ENCODE assay signal across 14 cellular contexts in genomic region chr19:310141-310651, GRCh38. TPM values are rescaled to one million over a fixed set of nuclear protein-coding genes. Genes with fewer than 3 reads are reported as not detected.
DNase-seq lines count a peak whose midpoint lies in the region; ATAC-seq and TF ChIP-seq lines count a peak whose summit lies in the region.
"Had no signal": no experiment of that assay in that cellular context is flagged by ENCODE, and none has a peak within 500 bp of the region (broad histone marks: within the 10 kb centered on the region; RNA-seq: fewer than 3 reads in every experiment).

No MANE protein-coding gene starts in this region.

- H2BK12ac ChIP-seq in mesenchymal stem cell (ENCODE audit: low read length in 2 of 2) = no peak overlapping the region

- WGBS in mesenchymal stem cell = 89% methylated on average over 30 of the region's 30 CpGs
- 84 to 95% methylated on average over 18 to 20 of the region's 30 CpGs for WGBS in transverse colon (ENCODE audit: low coverage in 1 of 2), 2 donors

- in situ Hi-C loops in transverse colon (cut with MboI; ENCODE audit: low pct_ligation_motif_present in 1 of 4, low pct_unique_long_range_greater_than_20kb in 1 of 4, low sequenced_read_pairs in 3 of 4) = no loop called here

- H3K23ac ChIP-seq in mesenchymal stem cell (ENCODE audit: low read length in 2 of 2) = no peak overlapping the region

- H3K36me3 ChIP-seq in OCI-LY1 (ENCODE audit: insufficient read depth, low read length) (no peaks in the 10 kb centered on the region; the same call in 1 of the 2 replicates), mesenchymal stem cell (ENCODE audit: control insufficient read depth in 1 of 2, insufficient read depth in 2 of 2, low read depth in 1 of 2, low read length in 2 of 2) (peaks cover 59 to 91% of the 10 kb centered on the region in 2 experiments), transverse colon (peaks cover 0 to 43% (median 1%) of the 10 kb centered on the region in 4 donors)

- H3K27me3 ChIP-seq in OCI-LY1 (ENCODE audit: insufficient read depth, low read length) (no peaks in the 10 kb centered on the region), mesenchymal stem cell (ENCODE audit: control insufficient read depth in 1 of 2, insufficient read depth in 1 of 2, low read length in 2 of 2) (no peaks in the 10 kb centered on the region), transverse colon (no peaks in the 10 kb centered on the region)

- TF ChIP-seq POLR2A in transverse colon (IDR thresholded peaks at IDR 0.05) = no peak

- peak overlapping the region; percentile 74 for H3K4me3 ChIP-seq in OCI-LY1 (ENCODE audit: low read depth, low read length, poor library complexity, severe bottlenecking)
- no peak overlapping the region for H3K4me3 ChIP-seq in mesenchymal stem cell (ENCODE audit: insufficient read depth in 1 of 2, low read depth in 1 of 2, low read length in 2 of 2)
- H3K4me3 ChIP-seq in transverse colon = peak overlapping the region in 2 of 4 donors; percentile 12 to 29

- no peaks in the 10 kb centered on the region for H3K79me2 ChIP-seq in OCI-LY1 (ENCODE audit: insufficient read depth, low read length)

- no peak overlapping the region for H3K4ac ChIP-seq in mesenchymal stem cell (ENCODE audit: low read depth in 1 of 2, low read length in 2 of 2)

- no peak overlapping the region for H2BK5ac ChIP-seq in mesenchymal stem cell (ENCODE audit: low read depth, low read length, poor library complexity, severe bottlenecking)

- H3F3A ChIP-seq in OCI-LY1 (ENCODE audit: insufficient read depth, low read length) = no peaks in the 10 kb centered on the region

- intact Hi-C loops in transverse colon (cut with DNase I; ENCODE audit: low total_unique reads) = no loop called here

- no peaks in the 10 kb centered on the region for H3K9me3 Mint-ChIP-seq in activated T-cell treated with anti-CD3 and anti-CD28 coated beads, Interleukin-2, amount 50 U/mL, for 72 hours
- H3K9me3 Mint-ChIP-seq: CD8-positive, alpha-beta memory T cell had no signal

- H3K9ac ChIP-seq in OCI-LY1 (ENCODE audit: low read length) = peak overlapping the region; percentile 73
- no peak overlapping the region for H3K9ac ChIP-seq in mesenchymal stem cell (ENCODE audit: low read length)
- H3K9ac ChIP-seq: parathyroid adenoma had no signal

- no peaks in the 10 kb centered on the region for H3K27me3 Mint-ChIP-seq in activated T-cell treated with anti-CD3 and anti-CD28 coated beads, Interleukin-2, amount 50 U/mL, for 72 hours (ENCODE audit: low read depth)
- H3K27me3 Mint-ChIP-seq: CD8-positive, alpha-beta memory T cell had no signal

- H2BK120ac ChIP-seq in mesenchymal stem cell (ENCODE audit: low read depth, low read length) = no peak overlapping the region

- H3K4me2 ChIP-seq in OCI-LY1 (ENCODE audit: low read length) = peak overlapping the region; percentile 88
- no peak overlapping the region for H3K4me2 ChIP-seq in mesenchymal stem cell (ENCODE audit: low read length, poor library complexity, severe bottlenecking)

- no peak overlapping the region for H3K14ac ChIP-seq in mesenchymal stem cell (ENCODE audit: low read length in 2 of 2)

- no peak overlapping the region for H3K18ac ChIP-seq in mesenchymal stem cell (ENCODE audit: low read depth in 1 of 2, low read length in 2 of 2)

- no peak overlapping the region for H3K4me3 Mint-ChIP-seq in activated T-cell treated with anti-CD3 and anti-CD28 coated beads, Interleukin-2, amount 50 U/mL, for 72 hours
- H3K4me3 Mint-ChIP-seq: CD8-positive, alpha-beta memory T cell had no signal

- peak overlapping the region; percentile 27 for H4K8ac ChIP-seq in mesenchymal stem cell (ENCODE audit: low read length)

- H3K9me3 ChIP-seq in OCI-LY1 (ENCODE audit: low read length) = no peaks in the 10 kb centered on the region
- H3K9me3 ChIP-seq in mesenchymal stem cell (ENCODE audit: control insufficient read depth, low read length) = no peaks in the 10 kb centered on the region
- H3K9me3 ChIP-seq in transverse colon = no peaks in the 10 kb centered on the region

- H2BK15ac ChIP-seq in mesenchymal stem cell (ENCODE audit: low read depth, poor library complexity, severe bottlenecking) = no peak overlapping the region

- H4K20me1 ChIP-seq in OCI-LY1 (ENCODE audit: insufficient read depth, low read length) = no peaks in the 10 kb centered on the region

- DNase-seq in dermis blood vessel endothelial cell (peak; percentile 79), mesenchymal stem cell (no peak), transverse colon (no peak), AG08396 (ENCODE audit: low spot score) (no peak)
- DNase-seq in activated T-cell treated with anti-CD3 and anti-CD28 coated beads, Interleukin-2, amount 50 U/mL, for 72 hours = no peak
- DNase-seq: activated CD4-positive, alpha-beta T cell treated with anti-CD3 and anti-CD28 coated beads, Interleukin-2, amount 50 U/mL, for 48 hours; CD8-positive, alpha-beta memory T cell; NCI-H1092 treated with DMSO at 0.1 percent for 48 hours; stimulated activated CD4-positive, alpha-beta T cell treated with anti-CD3 and anti-CD28 coated beads, Interleukin-2, amount 100 ng/mL, for 24 hours; T-helper 9 cell had no signal

- no peak overlapping the region for H4K91ac ChIP-seq in mesenchymal stem cell (ENCODE audit: low read length)

- H2AK5ac ChIP-seq in mesenchymal stem cell (ENCODE audit: low read length, severe bottlenecking) = no peak overlapping the region

- H3K79me1 ChIP-seq in mesenchymal stem cell (replicated peaks; ENCODE audit: low read length, poor library complexity, severe bottlenecking) = peaks cover 63% of the 10 kb centered on the region

- no peak overlapping the region for H3K27ac Mint-ChIP-seq in activated T-cell treated with anti-CD3 and anti-CD28 coated beads, Interleukin-2, amount 50 U/mL, for 72 hours

- no peak for TF ChIP-seq EP300 in transverse colon (IDR thresholded peaks at IDR 0.05; ENCODE audit: low read depth)

- no peaks in the 10 kb centered on the region for H3K4me1 Mint-ChIP-seq in activated T-cell treated with anti-CD3 and anti-CD28 coated beads, Interleukin-2, amount 50 U/mL, for 72 hours (ENCODE audit: low read depth)

- no peaks in the 10 kb centered on the region for H3K9me2 ChIP-seq in OCI-LY1 (ENCODE audit: low read depth, low read length)

- no peak for ATAC-seq in HG02588 (IDR thresholded peaks at IDR 0.05; ENCODE audit: unreplicated experiment)
- ATAC-seq in activated T-cell treated with anti-CD3 and anti-CD28 coated beads, Interleukin-2, amount 50 U/mL, for 72 hours (replicated peaks in 1 of 2) = no peak

- no peak for TF ChIP-seq CTCF in OCI-LY1 (IDR thresholded peaks at IDR 0.05; ENCODE audit: low read length)
- no peak for TF ChIP-seq CTCF in transverse colon (IDR thresholded peaks at IDR 0.05)

- no peaks in the 10 kb centered on the region for H3K36me3 Mint-ChIP-seq in activated T-cell treated with anti-CD3 and anti-CD28 coated beads, Interleukin-2, amount 50 U/mL, for 72 hours (ENCODE audit: insufficient read depth in 2 of 2)

- peak overlapping the region; percentile 58 for H3K27ac ChIP-seq in OCI-LY1 (ENCODE audit: low read depth, low read length, poor library complexity, severe bottlenecking)
- no peak overlapping the region for H3K27ac ChIP-seq in mesenchymal stem cell (ENCODE audit: low read length, poor library complexity, severe bottlenecking)
- H3K27ac ChIP-seq in transverse colon = peak overlapping the region in 3 of 4 donors; percentile 9 to 50 (median 39)

- H3K4me1 ChIP-seq in OCI-LY1 (ENCODE audit: insufficient read depth, low read length, severe bottlenecking) (peaks cover 6% of the 10 kb centered on the region), mesenchymal stem cell (ENCODE audit: control insufficient read depth, insufficient read depth, low read depth, low read length) (no peaks in the 10 kb centered on the region), transverse colon (no peaks in the 10 kb centered on the region)
- H3K4me1 ChIP-seq: parathyroid adenoma had no signal

- H2AFZ ChIP-seq in OCI-LY1 (ENCODE audit: low read length) (no peak overlapping the region), mesenchymal stem cell (ENCODE audit: low read depth, low read length) (no peak overlapping the region)
- H2AFZ ChIP-seq: parathyroid adenoma had no signal

RNA-seq across cellular contexts. Expression of gene PLPP2, which starts 19.0 kb away (rescaled TPM):
- total RNA-seq in dermis blood vessel endothelial cell (14.3 and 25.8 TPM in 2 replicates), transverse colon (100 to 1,000 TPM; 130 to 190 (median 159) TPM)
- polyA plus RNA-seq in mesenchymal stem cell (2013, experiment 1 of 2) = 4.8 TPM
- 5.1 TPM for polyA plus RNA-seq in mesenchymal stem cell (2013, experiment 2 of 2)
- total RNA-seq in activated T-cell treated with anti-CD3 and anti-CD28 coated beads, Interleukin-2, amount 50 U/mL, for 72 hours = 1 to 10 TPM; 2.1 to 2.7 TPM
- total RNA-seq: CD8-positive, alpha-beta memory T cell; G401 had no signal

RNA-seq across cellular contexts. Expression of gene MIER2, which starts 34.4 kb away (rescaled TPM):
- total RNA-seq in dermis blood vessel endothelial cell = 16.5 and 29.0 TPM in 2 replicates
- 32.6 TPM for polyA plus RNA-seq in mesenchymal stem cell (2013, experiment 1 of 2)
- polyA plus RNA-seq in mesenchymal stem cell (2013, experiment 2 of 2) = 31.7 TPM
- total RNA-seq in transverse colon = 10 to 100 TPM in 3 of 4 donors, 1 to 10 TPM in 1; 8.2 to 41.1 (median 16.7) TPM
- 10 to 100 TPM; 25.8 to 29.0 TPM for total RNA-seq in activated T-cell treated with anti-CD3 and anti-CD28 coated beads, Interleukin-2, amount 50 U/mL, for 72 hours
